In the genomic region with DNA sequence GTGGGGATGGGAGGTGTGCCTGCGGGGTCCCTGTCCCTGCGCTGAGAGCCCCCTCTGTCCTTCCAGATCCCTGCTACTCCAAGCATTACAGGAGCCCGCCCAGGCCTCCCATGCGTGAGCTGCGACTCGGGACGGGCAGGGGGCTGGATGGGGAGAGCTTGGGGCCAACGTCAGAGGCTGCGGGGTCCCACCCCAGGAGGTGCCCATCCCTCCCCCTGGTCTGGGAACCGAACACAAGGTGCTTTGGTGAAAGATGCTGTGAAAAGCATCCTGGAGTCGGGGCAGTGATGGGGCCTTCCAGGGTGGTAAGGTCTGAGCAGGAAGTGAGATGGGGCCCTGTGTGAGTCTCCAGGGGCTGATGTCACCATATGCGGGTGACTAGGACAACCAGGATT, we compare ENCODE assay signal across 31 cellular contexts. TPM values are rescaled to one million over a fixed set of nuclear protein-coding genes. Genes with fewer than 3 reads are reported as not detected.
"Had no signal": no experiment of that assay in that cellular context is flagged by ENCODE, and none has a peak within 500 bp of the region (broad histone marks: within the 10 kb centered on the region; RNA-seq: fewer than 3 reads in every experiment).

No MANE protein-coding gene starts in this region.

- H3K27ac ChIP-seq: breast epithelium, dorsolateral prefrontal cortex, esophagus squamous epithelium, gastrocnemius medialis, lower lobe of right lung, testis, vagina had no signal

- H3K4me1 ChIP-seq: breast epithelium, esophagus squamous epithelium, gastrocnemius medialis, lower lobe of right lung, vagina had no signal

- H3K4me3 ChIP-seq: breast epithelium, dorsolateral prefrontal cortex, esophagus squamous epithelium, gastrocnemius medialis, lower lobe of right lung, testis, vagina had no signal

- H3K27me3 ChIP-seq: testis, vagina had no signal

- DNase-seq: activated B cell treated with CpG ODN at 0.5 μM for 24 hours; activated CD4-positive, alpha-beta T cell treated with anti-CD3 and anti-CD28 coated beads for 4 hours; activated CD4-positive, alpha-beta T cell treated with anti-CD3 and anti-CD28 coated beads, Interleukin-2, amount 50 U/mL, for 48 hours; activated CD8-positive, alpha-beta memory T cell treated with anti-CD3 and anti-CD28 coated beads, Interleukin-2, amount 50 U/mL, for 48 hours; activated naive CD4-positive, alpha-beta T cell treated with anti-CD3 and anti-CD28 coated beads for 36 hours; activated naive CD8-positive, alpha-beta T cell treated with anti-CD3 and anti-CD28 coated beads, Interleukin-2, amount 10 ng/mL, durations not matched to agents 7 days and 5 days; activated T-cell treated with anti-CD3 and anti-CD28 coated beads, Interleukin-2, amount 50 U/mL, for 4 hours; amniotic stem cell; effector memory CD8-positive, alpha-beta T cell; esophagus squamous epithelium; gastrocnemius medialis; lower lobe of right lung; naive thymus-derived CD4-positive, alpha-beta T cell; small intestine; stimulated activated CD4-positive, alpha-beta T cell treated with anti-CD3 and anti-CD28 coated beads, Interleukin-15, amount 100 ng/mL, for 24 hours; stimulated activated CD4-positive, alpha-beta T cell treated with anti-CD3 and anti-CD28 coated beads, Interleukin-2, amount 100 ng/mL, for 48 hours; stimulated activated CD8-positive, alpha-beta memory T cell treated with anti-CD3 and anti-CD28 coated beads, Interleukin-4, amount 100 ng/mL, for 48 hours; stimulated activated naive B cell treated with anti-CD40 and anti-IgM and Interleukin-4, amounts not matched to agents 10 μg/mL and 1 μg/mL and 100 μg/mL, for 72 hours; testis had no signal

- FAIRE-seq: colon, keratinocyte, small intestine had no signal

- ATAC-seq: activated T-cell treated with anti-CD3 and anti-CD28 coated beads, Interleukin-2, amount 50 U/mL, for 4 hours; effector memory CD8-positive, alpha-beta T cell; gastrocnemius medialis; lower lobe of right lung; naive thymus-derived CD4-positive, alpha-beta T cell; sciatic nerve; stimulated activated naive B cell treated with anti-CD40 and anti-IgM and Interleukin-4, amounts not matched to agents 10 μg/mL and 1 μg/mL and 100 μg/mL, for 72 hours had no signal

- H3K36me3 ChIP-seq: breast epithelium, esophagus squamous epithelium, gastrocnemius medialis, lower lobe of right lung, vagina had no signal

- H3K9me3 ChIP-seq: esophagus squamous epithelium, gastrocnemius medialis, lower lobe of right lung, testis, vagina had no signal

RNA-seq across cellular contexts. Expression of a gene that starts 2.7 kb away (rescaled TPM):
- total RNA-seq: activated B cell treated with CpG ODN at 0.5 μM for 24 hours; activated CD8-positive, alpha-beta memory T cell treated with anti-CD3 and anti-CD28 coated beads for 36 hours; activated naive CD4-positive, alpha-beta T cell treated with anti-CD3 and anti-CD28 coated beads for 36 hours; activated naive CD8-positive, alpha-beta T cell treated with anti-CD3 and anti-CD28 coated beads, Interleukin-2, amount 10 ng/mL, durations not matched to agents 7 days and 5 days; activated T-cell treated with anti-CD3 and anti-CD28 coated beads, Interleukin-2, amount 50 U/mL, for 4 hours; activated T-helper 2 cell treated with anti-CD3 and anti-CD28 coated beads, Interferon-gamma antibody, Interleukin-2, Interleukin-4, amounts not matched to agents 10 μg/mL and 5 μg/mL and 100 μg/mL, durations not matched to agents 14 hours and 24 hours and 36 hours; esophagus squamous epithelium; gastrocnemius medialis; lower lobe of right lung; naive thymus-derived CD4-positive, alpha-beta T cell; posterior vena cava; renal cortical epithelial cell; sciatic nerve; vagina had no signal
- polyA plus RNA-seq: keratinocyte; naive thymus-derived CD4-positive, alpha-beta T cell; small intestine had no signal

RNA-seq across cellular contexts. Expression of a gene that starts 26.5 kb away (rescaled TPM):
- total RNA-seq: activated B cell treated with CpG ODN at 0.5 μM for 24 hours; activated CD8-positive, alpha-beta memory T cell treated with anti-CD3 and anti-CD28 coated beads for 36 hours; activated naive CD4-positive, alpha-beta T cell treated with anti-CD3 and anti-CD28 coated beads for 36 hours; activated naive CD8-positive, alpha-beta T cell treated with anti-CD3 and anti-CD28 coated beads, Interleukin-2, amount 10 ng/mL, durations not matched to agents 7 days and 5 days; activated T-cell treated with anti-CD3 and anti-CD28 coated beads, Interleukin-2, amount 50 U/mL, for 4 hours; activated T-helper 2 cell treated with anti-CD3 and anti-CD28 coated beads, Interferon-gamma antibody, Interleukin-2, Interleukin-4, amounts not matched to agents 10 μg/mL and 5 μg/mL and 100 μg/mL, durations not matched to agents 14 hours and 24 hours and 36 hours; breast epithelium; dorsolateral prefrontal cortex; esophagus squamous epithelium; gastrocnemius medialis; lower lobe of right lung; naive thymus-derived CD4-positive, alpha-beta T cell; neural crest cell; omental fat pad; posterior vena cava; renal cortical epithelial cell; sciatic nerve; vagina had no signal
- polyA plus RNA-seq: keratinocyte; naive thymus-derived CD4-positive, alpha-beta T cell; small intestine had no signal

RNA-seq across cellular contexts. Expression of a gene that starts 33.5 kb away (rescaled TPM):
- total RNA-seq: activated B cell treated with CpG ODN at 0.5 μM for 24 hours; activated CD8-positive, alpha-beta memory T cell treated with anti-CD3 and anti-CD28 coated beads for 36 hours; activated naive CD4-positive, alpha-beta T cell treated with anti-CD3 and anti-CD28 coated beads for 36 hours; activated naive CD8-positive, alpha-beta T cell treated with anti-CD3 and anti-CD28 coated beads, Interleukin-2, amount 10 ng/mL, durations not matched to agents 7 days and 5 days; activated T-cell treated with anti-CD3 and anti-CD28 coated beads, Interleukin-2, amount 50 U/mL, for 4 hours; activated T-helper 2 cell treated with anti-CD3 and anti-CD28 coated beads, Interferon-gamma antibody, Interleukin-2, Interleukin-4, amounts not matched to agents 10 μg/mL and 5 μg/mL and 100 μg/mL, durations not matched to agents 14 hours and 24 hours and 36 hours; breast epithelium; esophagus squamous epithelium; gastrocnemius medialis; lower lobe of right lung; naive thymus-derived CD4-positive, alpha-beta T cell; neural crest cell; omental fat pad; posterior vena cava; renal cortical epithelial cell; sciatic nerve; vagina had no signal
- polyA plus RNA-seq: keratinocyte; naive thymus-derived CD4-positive, alpha-beta T cell; small intestine had no signal

RNA-seq across cellular contexts. Expression of a gene that starts 36.2 kb away (rescaled TPM):
- total RNA-seq: activated B cell treated with CpG ODN at 0.5 μM for 24 hours; activated CD8-positive, alpha-beta memory T cell treated with anti-CD3 and anti-CD28 coated beads for 36 hours; activated naive CD4-positive, alpha-beta T cell treated with anti-CD3 and anti-CD28 coated beads for 36 hours; activated naive CD8-positive, alpha-beta T cell treated with anti-CD3 and anti-CD28 coated beads, Interleukin-2, amount 10 ng/mL, durations not matched to agents 7 days and 5 days; activated T-helper 2 cell treated with anti-CD3 and anti-CD28 coated beads, Interferon-gamma antibody, Interleukin-2, Interleukin-4, amounts not matched to agents 10 μg/mL and 5 μg/mL and 100 μg/mL, durations not matched to agents 14 hours and 24 hours and 36 hours; breast epithelium; renal cortical epithelial cell; vagina had no signal
- polyA plus RNA-seq: keratinocyte; naive thymus-derived CD4-positive, alpha-beta T cell had no signal
